Comparison of ENCODE assay signal across 22 cellular contexts in the genomic region with DNA sequence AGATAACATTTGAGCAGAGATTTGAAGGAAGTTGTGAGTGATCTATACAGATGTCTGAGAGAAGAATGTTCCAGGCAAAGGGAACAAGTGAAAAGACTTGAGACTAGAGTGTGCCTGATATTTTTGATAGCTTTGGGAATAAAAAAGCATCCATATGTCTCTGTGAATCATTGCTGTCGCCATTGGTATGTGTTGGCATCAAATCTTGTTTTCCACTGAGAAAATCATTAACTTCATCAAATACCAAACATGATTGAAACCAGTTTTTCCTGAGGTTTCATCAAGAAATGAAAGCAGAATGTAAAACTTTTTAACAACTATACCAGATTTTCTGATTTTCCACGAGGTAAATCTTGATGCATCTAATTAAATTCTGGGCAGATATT.
"Had no signal": no experiment of that assay in that cellular context is flagged by ENCODE, and none has a peak within 500 bp of the region (broad histone marks: within the 10 kb centered on the region; RNA-seq: fewer than 3 reads in every experiment).

No MANE protein-coding gene starts in this region.

- H3K4me1 Mint-ChIP-seq: nephron progenitor cell; stimulated activated naive CD8-positive, alpha-beta T cell treated with anti-CD3 and anti-CD28 coated beads, Interleukin-15, amount 100 ng/mL, for 72 hours had no signal

- FAIRE-seq: kidney had no signal

- H3K4me1 ChIP-seq: foreskin keratinocyte, gastroesophageal sphincter, heart left ventricle, left lung, prostate gland, sigmoid colon, thyroid gland, vagina had no signal

- H3K4me3 Mint-ChIP-seq: naive thymus-derived CD4-positive, alpha-beta T cell; nephron progenitor cell; stimulated activated naive CD8-positive, alpha-beta T cell treated with anti-CD3 and anti-CD28 coated beads, Interleukin-15, amount 100 ng/mL, for 72 hours had no signal

- H3K27ac ChIP-seq: epithelial cell of prostate, foreskin keratinocyte, gastroesophageal sphincter, heart left ventricle, hepatocyte, left lung, neutrophil, prostate gland, sigmoid colon, thyroid gland, vagina had no signal

- H3K9me3 ChIP-seq: neutrophil, prostate gland, thyroid gland, vagina had no signal

- H3K4me3 ChIP-seq: dorsolateral prefrontal cortex, gastroesophageal sphincter, heart left ventricle, hepatocyte, left lung, prostate gland, sigmoid colon, thyroid gland, vagina had no signal

- H3K27me3 ChIP-seq: dorsolateral prefrontal cortex, foreskin keratinocyte, gastroesophageal sphincter, heart left ventricle, hepatocyte, left lung, neutrophil, sigmoid colon, thyroid gland, vagina had no signal

- DNase-seq: dorsolateral prefrontal cortex; effector CD4-positive, alpha-beta T cell; foreskin keratinocyte; heart left ventricle; kidney; left cardiac atrium; left lung; midbrain; naive thymus-derived CD4-positive, alpha-beta T cell; nephron progenitor cell; right cardiac atrium; sigmoid colon; stimulated activated naive CD4-positive, alpha-beta T cell; stimulated activated naive CD8-positive, alpha-beta T cell treated with anti-CD3 and anti-CD28 coated beads, Interleukin-15, amount 100 ng/mL, for 72 hours; thyroid gland had no signal

- ATAC-seq: esophagus mucosa; foreskin keratinocyte; gastroesophageal sphincter; heart left ventricle; left cardiac atrium; left lung; naive thymus-derived CD4-positive, alpha-beta T cell; right cardiac atrium; stimulated activated naive CD8-positive, alpha-beta T cell treated with anti-CD3 and anti-CD28 coated beads, Interleukin-15, amount 100 ng/mL, for 72 hours had no signal

- H3K27ac Mint-ChIP-seq: nephron progenitor cell; stimulated activated naive CD8-positive, alpha-beta T cell treated with anti-CD3 and anti-CD28 coated beads, Interleukin-15, amount 100 ng/mL, for 72 hours had no signal

- H3K36me3 Mint-ChIP-seq: naive thymus-derived CD4-positive, alpha-beta T cell had no signal

- H3K36me3 ChIP-seq: gastroesophageal sphincter, heart left ventricle, left lung, neutrophil, prostate gland, sigmoid colon, thyroid gland, vagina had no signal
